Comparison of ENCODE assay signal across 1 cellular context in the genomic region with DNA sequence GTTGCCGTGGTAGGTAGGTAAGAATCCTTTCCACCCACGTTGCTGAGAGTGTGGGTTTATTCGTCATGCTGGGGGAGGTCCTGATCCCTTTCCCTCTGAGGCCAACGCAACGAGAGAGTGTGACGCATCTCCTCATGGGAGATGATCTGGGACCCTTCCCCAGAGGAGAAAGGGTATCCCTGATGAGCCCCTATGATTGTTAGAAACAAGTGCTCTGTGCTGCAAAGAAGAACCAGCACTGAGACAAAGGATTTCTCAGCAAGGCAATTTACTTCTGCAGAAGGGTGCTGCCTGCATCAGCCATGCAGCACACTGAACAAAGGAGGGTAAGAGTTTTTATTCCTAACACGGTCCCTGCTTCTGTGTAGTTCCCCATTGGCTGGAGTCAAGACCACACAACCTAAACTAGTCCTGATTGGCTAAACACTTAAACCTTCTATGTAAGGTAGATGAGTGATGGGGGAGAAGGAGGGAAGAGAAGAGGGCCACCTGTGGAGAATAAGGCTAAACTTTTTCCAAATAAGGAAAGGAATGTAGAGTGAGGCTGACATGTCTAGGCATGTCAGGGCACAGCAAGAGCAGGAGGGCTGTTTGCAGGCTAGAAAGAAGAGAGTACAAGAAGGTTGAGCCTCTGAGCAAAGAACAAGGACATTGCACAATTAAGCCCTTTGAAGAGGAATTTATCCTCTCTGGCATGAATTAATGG.
TF ChIP-seq lines count a peak whose summit lies in the region.

No MANE protein-coding gene starts in this region.

TF ChIP-seq in GM23338, 12 proteins besides CTCF, POLR2A, EP300 and RAD21:
- TF ChIP-seq, protein P1, sequence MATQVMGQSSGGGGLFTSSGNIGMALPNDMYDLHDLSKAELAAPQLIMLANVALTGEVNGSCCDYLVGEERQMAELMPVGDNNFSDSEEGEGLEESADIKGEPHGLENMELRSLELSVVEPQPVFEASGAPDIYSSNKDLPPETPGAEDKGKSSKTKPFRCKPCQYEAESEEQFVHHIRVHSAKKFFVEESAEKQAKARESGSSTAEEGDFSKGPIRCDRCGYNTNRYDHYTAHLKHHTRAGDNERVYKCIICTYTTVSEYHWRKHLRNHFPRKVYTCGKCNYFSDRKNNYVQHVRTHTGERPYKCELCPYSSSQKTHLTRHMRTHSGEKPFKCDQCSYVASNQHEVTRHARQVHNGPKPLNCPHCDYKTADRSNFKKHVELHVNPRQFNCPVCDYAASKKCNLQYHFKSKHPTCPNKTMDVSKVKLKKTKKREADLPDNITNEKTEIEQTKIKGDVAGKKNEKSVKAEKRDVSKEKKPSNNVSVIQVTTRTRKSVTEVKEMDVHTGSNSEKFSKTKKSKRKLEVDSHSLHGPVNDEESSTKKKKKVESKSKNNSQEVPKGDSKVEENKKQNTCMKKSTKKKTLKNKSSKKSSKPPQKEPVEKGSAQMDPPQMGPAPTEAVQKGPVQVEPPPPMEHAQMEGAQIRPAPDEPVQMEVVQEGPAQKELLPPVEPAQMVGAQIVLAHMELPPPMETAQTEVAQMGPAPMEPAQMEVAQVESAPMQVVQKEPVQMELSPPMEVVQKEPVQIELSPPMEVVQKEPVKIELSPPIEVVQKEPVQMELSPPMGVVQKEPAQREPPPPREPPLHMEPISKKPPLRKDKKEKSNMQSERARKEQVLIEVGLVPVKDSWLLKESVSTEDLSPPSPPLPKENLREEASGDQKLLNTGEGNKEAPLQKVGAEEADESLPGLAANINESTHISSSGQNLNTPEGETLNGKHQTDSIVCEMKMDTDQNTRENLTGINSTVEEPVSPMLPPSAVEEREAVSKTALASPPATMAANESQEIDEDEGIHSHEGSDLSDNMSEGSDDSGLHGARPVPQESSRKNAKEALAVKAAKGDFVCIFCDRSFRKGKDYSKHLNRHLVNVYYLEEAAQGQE (IDR thresholded peaks at IDR 0.05; ENCODE audit: unreplicated experiment) = no peak
- TF ChIP-seq POLR2AphosphoS5 (IDR thresholded peaks at IDR 0.05; ENCODE audit: low read depth) (no peak), EZH2 (IDR thresholded peaks at IDR 0.05; ENCODE audit: low read depth, unreplicated experiment) (no peak), NANOG (IDR thresholded peaks at IDR 0.05; ENCODE audit: borderline replicate concordance) (no peak), CREB1 (CRISPR knock-in tag; IDR thresholded peaks at IDR 0.05; ENCODE audit: low read depth) (no peak), ZNF331 (CRISPR knock-in tag; IDR thresholded peaks at IDR 0.05; ENCODE audit: low read depth) (no peak)
- TF ChIP-seq, protein P2, sequence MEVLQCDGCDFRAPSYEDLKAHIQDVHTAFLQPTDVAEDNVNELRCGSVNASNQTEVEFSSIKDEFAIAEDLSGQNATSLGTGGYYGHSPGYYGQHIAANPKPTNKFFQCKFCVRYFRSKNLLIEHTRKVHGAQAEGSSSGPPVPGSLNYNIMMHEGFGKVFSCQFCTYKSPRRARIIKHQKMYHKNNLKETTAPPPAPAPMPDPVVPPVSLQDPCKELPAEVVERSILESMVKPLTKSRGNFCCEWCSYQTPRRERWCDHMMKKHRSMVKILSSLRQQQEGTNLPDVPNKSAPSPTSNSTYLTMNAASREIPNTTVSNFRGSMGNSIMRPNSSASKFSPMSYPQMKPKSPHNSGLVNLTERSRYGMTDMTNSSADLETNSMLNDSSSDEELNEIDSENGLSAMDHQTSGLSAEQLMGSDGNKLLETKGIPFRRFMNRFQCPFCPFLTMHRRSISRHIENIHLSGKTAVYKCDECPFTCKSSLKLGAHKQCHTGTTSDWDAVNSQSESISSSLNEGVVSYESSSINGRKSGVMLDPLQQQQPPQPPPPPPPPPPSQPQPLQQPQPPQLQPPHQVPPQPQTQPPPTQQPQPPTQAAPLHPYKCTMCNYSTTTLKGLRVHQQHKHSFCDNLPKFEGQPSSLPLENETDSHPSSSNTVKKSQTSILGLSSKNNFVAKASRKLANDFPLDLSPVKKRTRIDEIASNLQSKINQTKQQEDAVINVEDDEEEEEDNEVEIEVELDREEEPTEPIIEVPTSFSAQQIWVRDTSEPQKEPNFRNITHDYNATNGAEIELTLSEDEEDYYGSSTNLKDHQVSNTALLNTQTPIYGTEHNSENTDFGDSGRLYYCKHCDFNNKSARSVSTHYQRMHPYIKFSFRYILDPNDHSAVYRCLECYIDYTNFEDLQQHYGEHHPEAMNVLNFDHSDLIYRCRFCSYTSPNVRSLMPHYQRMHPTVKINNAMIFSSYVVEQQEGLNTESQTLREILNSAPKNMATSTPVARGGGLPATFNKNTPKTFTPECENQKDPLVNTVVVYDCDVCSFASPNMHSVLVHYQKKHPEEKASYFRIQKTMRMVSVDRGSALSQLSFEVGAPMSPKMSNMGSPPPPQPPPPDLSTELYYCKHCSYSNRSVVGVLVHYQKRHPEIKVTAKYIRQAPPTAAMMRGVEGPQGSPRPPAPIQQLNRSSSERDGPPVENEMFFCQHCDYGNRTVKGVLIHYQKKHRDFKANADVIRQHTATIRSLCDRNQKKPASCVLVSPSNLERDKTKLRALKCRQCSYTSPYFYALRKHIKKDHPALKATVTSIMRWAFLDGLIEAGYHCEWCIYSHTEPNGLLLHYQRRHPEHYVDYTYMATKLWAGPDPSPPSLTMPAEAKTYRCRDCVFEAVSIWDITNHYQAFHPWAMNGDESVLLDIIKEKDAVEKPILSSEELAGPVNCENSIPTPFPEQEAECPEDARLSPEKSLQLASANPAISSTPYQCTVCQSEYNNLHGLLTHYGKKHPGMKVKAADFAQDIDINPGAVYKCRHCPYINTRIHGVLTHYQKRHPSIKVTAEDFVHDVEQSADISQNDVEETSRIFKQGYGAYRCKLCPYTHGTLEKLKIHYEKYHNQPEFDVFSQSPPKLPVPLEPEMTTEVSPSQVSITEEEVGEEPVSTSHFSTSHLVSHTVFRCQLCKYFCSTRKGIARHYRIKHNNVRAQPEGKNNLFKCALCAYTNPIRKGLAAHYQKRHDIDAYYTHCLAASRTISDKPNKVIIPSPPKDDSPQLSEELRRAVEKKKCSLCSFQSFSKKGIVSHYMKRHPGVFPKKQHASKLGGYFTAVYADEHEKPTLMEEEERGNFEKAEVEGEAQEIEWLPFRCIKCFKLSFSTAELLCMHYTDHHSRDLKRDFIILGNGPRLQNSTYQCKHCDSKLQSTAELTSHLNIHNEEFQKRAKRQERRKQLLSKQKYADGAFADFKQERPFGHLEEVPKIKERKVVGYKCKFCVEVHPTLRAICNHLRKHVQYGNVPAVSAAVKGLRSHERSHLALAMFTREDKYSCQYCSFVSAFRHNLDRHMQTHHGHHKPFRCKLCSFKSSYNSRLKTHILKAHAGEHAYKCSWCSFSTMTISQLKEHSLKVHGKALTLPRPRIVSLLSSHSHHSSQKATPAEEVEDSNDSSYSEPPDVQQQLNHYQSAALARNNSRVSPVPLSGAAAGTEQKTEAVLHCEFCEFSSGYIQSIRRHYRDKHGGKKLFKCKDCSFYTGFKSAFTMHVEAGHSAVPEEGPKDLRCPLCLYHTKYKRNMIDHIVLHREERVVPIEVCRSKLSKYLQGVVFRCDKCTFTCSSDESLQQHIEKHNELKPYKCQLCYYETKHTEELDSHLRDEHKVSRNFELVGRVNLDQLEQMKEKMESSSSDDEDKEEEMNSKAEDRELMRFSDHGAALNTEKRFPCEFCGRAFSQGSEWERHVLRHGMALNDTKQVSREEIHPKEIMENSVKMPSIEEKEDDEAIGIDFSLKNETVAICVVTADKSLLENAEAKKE (CRISPR knock-in tag; IDR thresholded peaks at IDR 0.05) = no peak
TF ChIP-seq in GM23338: peak in this region for 0.
